In the genomic region with DNA sequence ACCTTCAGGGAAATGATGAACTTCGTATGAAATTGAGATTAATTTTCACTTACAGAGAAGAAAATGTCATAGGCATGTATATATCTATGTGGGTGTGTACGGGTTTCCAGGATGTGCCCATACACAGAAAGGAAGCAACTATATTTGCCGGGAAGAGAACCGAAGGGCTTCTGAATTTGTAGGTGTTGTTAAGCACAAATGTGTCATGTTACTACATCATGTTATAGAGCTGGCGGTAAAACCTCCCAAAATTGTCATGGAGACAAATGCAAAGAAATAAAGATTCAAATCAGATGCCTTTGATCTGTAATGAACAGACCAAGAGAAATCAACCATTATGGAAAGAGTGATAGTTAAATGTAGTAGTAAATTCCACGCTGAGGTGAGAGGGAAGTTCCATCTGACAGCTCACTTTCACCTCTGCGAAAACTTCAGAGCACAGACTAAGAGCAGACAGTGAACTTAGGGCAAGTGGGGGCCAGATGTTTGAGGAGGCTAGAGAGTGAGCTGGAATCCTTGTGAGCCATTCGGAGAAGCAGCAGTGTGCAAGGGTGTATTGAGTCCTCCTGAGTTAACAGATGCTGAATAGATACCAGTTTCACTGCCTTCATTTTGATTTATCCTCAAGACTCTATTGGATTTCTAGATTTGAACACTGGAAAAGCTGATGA, we compare ENCODE assay signal across 7 cellular contexts.
A peak's percentile ranks its signal among the peaks of the same experiment; 100 is the strongest.
DNase-seq lines count a peak whose midpoint lies in the region; ATAC-seq lines count a peak whose summit lies in the region.
"Not testable (repeated sequence)": the region's sequence is repeated elsewhere in the genome, so short reads cannot be mapped to it uniquely, and the experiment has no call there.

No MANE protein-coding gene starts in this region.

- not testable (repeated sequence) for H3K27me3 ChIP-seq in naive thymus-derived CD4-positive, alpha-beta T cell (ENCODE audit: control insufficient read depth in 2 of 2, insufficient read depth in 2 of 2, low read length in 2 of 2)

- not testable (repeated sequence) for H3K4me3 Mint-ChIP-seq in T-helper 1 cell treated with Interleukin-12 subunit alpha and Interleukin-12 subunit beta and Interleukin-4 antibody, amounts not matched to agents 30 μg/mL and 1 μg/mL, for 36 hours; activated T-cell treated with anti-CD3 and anti-CD28 coated beads, Interleukin-2, amount 50 U/mL, for 24 hours; stimulated activated naive CD8-positive, alpha-beta T cell treated with anti-CD3 and anti-CD28 coated beads, Interleukin-15, Interleukin-2, amounts not matched to agents 100 ng/mL and 50 ng/mL, for 24 hours
- H3K4me3 Mint-ChIP-seq in activated CD4-positive, alpha-beta T cell treated with anti-CD3 and anti-CD28 coated beads, Interleukin-2, amount 10 ng/mL, durations not matched to agents 24 days and 14 days, result peak overlapping the region; percentile 54
- peak overlapping the region; percentile 23 for H3K4me3 Mint-ChIP-seq in activated T-helper 17 cell treated with anti-CD3 and anti-CD28 coated beads, Interleukin-2, amount 50 U/mL, for 72 hours
- H3K4me3 Mint-ChIP-seq in naive thymus-derived CD4-positive, alpha-beta T cell, result peak overlapping the region in 1 of 10 donors; percentile 20

- intact Hi-C loops in activated CD4-positive, alpha-beta T cell treated with anti-CD3 and anti-CD28 coated beads, Interleukin-2, amount 10 ng/mL, durations not matched to agents 24 days and 14 days (cut with micrococcal nuclease); naive thymus-derived CD4-positive, alpha-beta T cell (cut with micrococcal nuclease): not testable (repeated sequence)

- CTCF ChIA-PET in naive thymus-derived CD4-positive, alpha-beta T cell (lab: Charles Lee), result not testable (repeated sequence)

- H3K27me3 Mint-ChIP-seq in T-helper 1 cell treated with Interleukin-12 subunit alpha and Interleukin-12 subunit beta and Interleukin-4 antibody, amounts not matched to agents 30 μg/mL and 1 μg/mL, for 36 hours (ENCODE audit: low read depth); activated CD4-positive, alpha-beta T cell treated with anti-CD3 and anti-CD28 coated beads, Interleukin-2, amount 10 ng/mL, durations not matched to agents 24 days and 14 days; activated T-cell treated with anti-CD3 and anti-CD28 coated beads, Interleukin-2, amount 50 U/mL, for 24 hours; activated T-helper 17 cell treated with anti-CD3 and anti-CD28 coated beads, Interleukin-2, amount 50 U/mL, for 72 hours; naive thymus-derived CD4-positive, alpha-beta T cell; stimulated activated naive CD8-positive, alpha-beta T cell treated with anti-CD3 and anti-CD28 coated beads, Interleukin-15, Interleukin-2, amounts not matched to agents 100 ng/mL and 50 ng/mL, for 24 hours: not testable (repeated sequence)

- H3K36me3 Mint-ChIP-seq in T-helper 1 cell treated with Interleukin-12 subunit alpha and Interleukin-12 subunit beta and Interleukin-4 antibody, amounts not matched to agents 30 μg/mL and 1 μg/mL, for 36 hours (ENCODE audit: low read depth); activated CD4-positive, alpha-beta T cell treated with anti-CD3 and anti-CD28 coated beads, Interleukin-2, amount 10 ng/mL, durations not matched to agents 24 days and 14 days (ENCODE audit: low read depth); activated T-cell treated with anti-CD3 and anti-CD28 coated beads, Interleukin-2, amount 50 U/mL, for 24 hours (ENCODE audit: low read depth); activated T-helper 17 cell treated with anti-CD3 and anti-CD28 coated beads, Interleukin-2, amount 50 U/mL, for 72 hours (ENCODE audit: low read depth); activated naive CD4-positive, alpha-beta T cell treated with anti-CD3 and anti-CD28 coated beads, Interleukin-2, amount 50 U/mL, for 72 hours; naive thymus-derived CD4-positive, alpha-beta T cell; stimulated activated naive CD8-positive, alpha-beta T cell treated with anti-CD3 and anti-CD28 coated beads, Interleukin-15, Interleukin-2, amounts not matched to agents 100 ng/mL and 50 ng/mL, for 24 hours (ENCODE audit: low read depth): not testable (repeated sequence)

- not testable (repeated sequence) for H3K9me3 ChIP-seq in naive thymus-derived CD4-positive, alpha-beta T cell (ENCODE audit: control insufficient read depth in 2 of 3, low read length in 3 of 3)

- H3K27ac Mint-ChIP-seq in T-helper 1 cell treated with Interleukin-12 subunit alpha and Interleukin-12 subunit beta and Interleukin-4 antibody, amounts not matched to agents 30 μg/mL and 1 μg/mL, for 36 hours, result peak overlapping the region; percentile 45
- H3K27ac Mint-ChIP-seq in activated CD4-positive, alpha-beta T cell treated with anti-CD3 and anti-CD28 coated beads, Interleukin-2, amount 10 ng/mL, durations not matched to agents 24 days and 14 days, result peak overlapping the region; percentile 81
- peak overlapping the region; percentile 75 for H3K27ac Mint-ChIP-seq in activated T-cell treated with anti-CD3 and anti-CD28 coated beads, Interleukin-2, amount 50 U/mL, for 24 hours
- not testable (repeated sequence) for H3K27ac Mint-ChIP-seq in activated T-helper 17 cell treated with anti-CD3 and anti-CD28 coated beads, Interleukin-2, amount 50 U/mL, for 72 hours; activated naive CD4-positive, alpha-beta T cell treated with anti-CD3 and anti-CD28 coated beads, Interleukin-2, amount 50 U/mL, for 72 hours
- peak overlapping the region in 1 of 9 donors; percentile 46 for H3K27ac Mint-ChIP-seq in naive thymus-derived CD4-positive, alpha-beta T cell
- peak overlapping the region; percentile 85 for H3K27ac Mint-ChIP-seq in stimulated activated naive CD8-positive, alpha-beta T cell treated with anti-CD3 and anti-CD28 coated beads, Interleukin-15, Interleukin-2, amounts not matched to agents 100 ng/mL and 50 ng/mL, for 24 hours

- POLR2A ChIA-PET in naive thymus-derived CD4-positive, alpha-beta T cell (lab: Charles Lee), result not testable (repeated sequence)

- not testable (repeated sequence) for H3K4me1 ChIP-seq in naive thymus-derived CD4-positive, alpha-beta T cell (ENCODE audit: control insufficient read depth in 2 of 2, insufficient read depth in 2 of 2, low read length in 2 of 2)

- peak; percentile 95 for ATAC-seq in activated T-helper 17 cell treated with anti-CD3 and anti-CD28 coated beads, Interleukin-2, amount 50 U/mL, for 72 hours (replicated peaks)
- ATAC-seq in activated naive CD4-positive, alpha-beta T cell treated with anti-CD3 and anti-CD28 coated beads, Interleukin-2, amount 50 U/mL, for 72 hours, result peak; percentile 92 to 93
- peak; percentile 41 for ATAC-seq in naive thymus-derived CD4-positive, alpha-beta T cell

- peak; percentile 44 for DNase-seq in activated CD4-positive, alpha-beta T cell treated with anti-CD3 and anti-CD28 coated beads, Interleukin-2, amount 10 ng/mL, durations not matched to agents 24 days and 14 days
- not testable (repeated sequence) for DNase-seq in activated T-cell treated with anti-CD3 and anti-CD28 coated beads, Interleukin-2, amount 50 U/mL, for 24 hours; activated naive CD4-positive, alpha-beta T cell treated with anti-CD3 and anti-CD28 coated beads, Interleukin-2, amount 50 U/mL, for 72 hours (ENCODE audit: low spot score in 2 of 2); naive thymus-derived CD4-positive, alpha-beta T cell

- H3K27ac ChIP-seq in naive thymus-derived CD4-positive, alpha-beta T cell (ENCODE audit: low read depth, low read length), result not testable (repeated sequence)

- H3K4me3 ChIP-seq in naive thymus-derived CD4-positive, alpha-beta T cell (ENCODE audit: low read length), result not testable (repeated sequence)

- H3K4me1 Mint-ChIP-seq in T-helper 1 cell treated with Interleukin-12 subunit alpha and Interleukin-12 subunit beta and Interleukin-4 antibody, amounts not matched to agents 30 μg/mL and 1 μg/mL, for 36 hours (ENCODE audit: low read depth); activated CD4-positive, alpha-beta T cell treated with anti-CD3 and anti-CD28 coated beads, Interleukin-2, amount 10 ng/mL, durations not matched to agents 24 days and 14 days; activated T-cell treated with anti-CD3 and anti-CD28 coated beads, Interleukin-2, amount 50 U/mL, for 24 hours (ENCODE audit: low read depth); activated T-helper 17 cell treated with anti-CD3 and anti-CD28 coated beads, Interleukin-2, amount 50 U/mL, for 72 hours; naive thymus-derived CD4-positive, alpha-beta T cell; stimulated activated naive CD8-positive, alpha-beta T cell treated with anti-CD3 and anti-CD28 coated beads, Interleukin-15, Interleukin-2, amounts not matched to agents 100 ng/mL and 50 ng/mL, for 24 hours (ENCODE audit: low read depth): not testable (repeated sequence)

- not testable (repeated sequence) for H3K36me3 ChIP-seq in naive thymus-derived CD4-positive, alpha-beta T cell (ENCODE audit: control insufficient read depth in 2 of 3, insufficient read depth in 3 of 3, low read length in 3 of 3)

- not testable (repeated sequence) for H3K9me3 Mint-ChIP-seq in T-helper 1 cell treated with Interleukin-12 subunit alpha and Interleukin-12 subunit beta and Interleukin-4 antibody, amounts not matched to agents 30 μg/mL and 1 μg/mL, for 36 hours; activated CD4-positive, alpha-beta T cell treated with anti-CD3 and anti-CD28 coated beads, Interleukin-2, amount 10 ng/mL, durations not matched to agents 24 days and 14 days; activated T-cell treated with anti-CD3 and anti-CD28 coated beads, Interleukin-2, amount 50 U/mL, for 24 hours; activated T-helper 17 cell treated with anti-CD3 and anti-CD28 coated beads, Interleukin-2, amount 50 U/mL, for 72 hours; activated naive CD4-positive, alpha-beta T cell treated with anti-CD3 and anti-CD28 coated beads, Interleukin-2, amount 50 U/mL, for 72 hours; naive thymus-derived CD4-positive, alpha-beta T cell; stimulated activated naive CD8-positive, alpha-beta T cell treated with anti-CD3 and anti-CD28 coated beads, Interleukin-15, Interleukin-2, amounts not matched to agents 100 ng/mL and 50 ng/mL, for 24 hours

Comparison
In these comparisons a context has a peak if more than half of its experiments do, and no peak if none do; other contexts are left out.
1. ATAC-seq: peak in every context shown above with its lines; median percentile 95 in activated T-helper 17 cell treated with anti-CD3 and anti-CD28 coated beads, Interleukin-2, amount 50 U/mL, for 72 hours; 92 in activated naive CD4-positive, alpha-beta T cell treated with anti-CD3 and anti-CD28 coated beads, Interleukin-2, amount 50 U/mL, for 72 hours; 41 in naive thymus-derived CD4-positive, alpha-beta T cell.